Comparison of ENCODE assay signal across 1 cellular context in genomic region chr6:93786474-93787330, GRCh38.
TF ChIP-seq lines count a peak whose summit lies in the region.

No MANE protein-coding gene starts in this region.

TF ChIP-seq in GM23338, 12 proteins besides CTCF, POLR2A, EP300 and RAD21 (continued from another document):
- TF ChIP-seq ZNF462 (CRISPR knock-in tag; IDR thresholded peaks at IDR 0.05) (no peak), REST (IDR thresholded peaks at IDR 0.05; ENCODE audit: unreplicated experiment) (no peak), ZNF114 (CRISPR knock-in tag; IDR thresholded peaks at IDR 0.05) (no peak), EZH2phosphoT487 (IDR thresholded peaks at IDR 0.05; ENCODE audit: unreplicated experiment) (no peak)
